In genomic region chr12:9086087-9086486, GRCh38 we compare ENCODE assay signal across 7 cellular contexts. TPM values are rescaled to one million over a fixed set of nuclear protein-coding genes. Genes with fewer than 3 reads are reported as not detected.
"Had no signal": no experiment of that assay in that cellular context is flagged by ENCODE, and none has a peak within 500 bp of the region (broad histone marks: within the 10 kb centered on the region; RNA-seq: fewer than 3 reads in every experiment).

No MANE protein-coding gene starts in this region.

- H3K4me3 ChIP-seq: K562 had no signal

- H3K4me3 Mint-ChIP-seq: IgD-negative memory B cell had no signal

- ATAC-seq: K562 had no signal

- DNase-seq: IMR-90, KBM-7 had no signal

- H3K27ac ChIP-seq: HL-60 had no signal

- FAIRE-seq: HTR-8/SVneo, K562 had no signal

RNA-seq across cellular contexts. Expression of gene A2M, which starts 29.6 kb away (rescaled TPM):
- total RNA-seq: HT-29 had no signal
- polyA plus RNA-seq: IgD-negative memory B cell had no signal
